ENCODE assay signal across 21 cellular contexts in the genomic region with DNA sequence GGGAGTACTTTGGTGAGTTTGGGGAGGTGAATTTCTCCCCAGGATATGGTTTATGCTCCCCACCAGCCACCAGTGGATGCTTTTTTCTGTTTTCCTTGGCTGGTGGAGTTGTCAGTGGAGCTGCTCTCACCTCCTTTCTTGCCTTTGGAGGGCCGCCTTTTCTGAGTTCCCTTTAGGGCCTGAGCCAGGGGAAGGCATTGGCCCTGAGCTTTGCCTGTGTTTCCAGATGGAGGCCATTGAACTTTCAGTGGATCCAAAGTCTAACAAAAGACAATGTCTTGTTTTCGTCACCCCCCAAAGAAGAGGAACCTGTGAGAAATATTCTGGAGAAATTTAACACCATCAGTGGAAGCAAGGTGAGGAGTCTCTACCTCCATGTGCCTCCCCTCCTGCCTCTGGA. TPM values are rescaled to one million over a fixed set of nuclear protein-coding genes. Genes with fewer than 3 reads are reported as not detected.
DNase-seq lines count a peak whose midpoint lies in the region; ATAC-seq, FAIRE-seq and TF ChIP-seq lines count a peak whose summit lies in the region.
"Had no signal": no experiment of that assay in that cellular context is flagged by ENCODE, and none has a peak within 500 bp of the region (broad histone marks: within the 10 kb centered on the region; RNA-seq: fewer than 3 reads in every experiment).

No MANE protein-coding gene starts in this region.

- no peak for TF ChIP-seq CTCF in HepG2 (CRISPR knock-in tag; IDR thresholded peaks at IDR 0.05)
- TF ChIP-seq CTCF in Peyer's patch (IDR thresholded peaks at IDR 0.05), result no peak

- no peak overlapping the region; the same call in 1 of the 2 replicates for H3K9ac ChIP-seq in GM23248
- H3K9ac ChIP-seq in SK-N-MC (ENCODE audit: insufficient read length), result peak overlapping the region; percentile 85
- peak overlapping the region; percentile 69 for H3K9ac ChIP-seq in HepG2 (ENCODE audit: insufficient read depth, low read depth, low read length)

- H3K27me3 ChIP-seq in GM23248 (replicated peaks; ENCODE audit: insufficient read depth) (no peaks in the 10 kb centered on the region), HepG2 (ENCODE audit: control insufficient read depth in 1 of 2, insufficient read depth in 2 of 2, low read length in 2 of 2) (no peaks in the 10 kb centered on the region; a peak in 1 of 5 replicates), Peyer's patch (no peaks in the 10 kb centered on the region)
- H3K27me3 ChIP-seq: adrenal gland had no signal

- H3K36me3 ChIP-seq in GM23248 (ENCODE audit: low read depth) (no peaks in the 10 kb centered on the region), SK-N-MC (ENCODE audit: insufficient read depth, low read length) (peaks cover 19% of the 10 kb centered on the region), HepG2 (replicated peaks in 1 of 2; ENCODE audit: control insufficient read depth in 1 of 2, insufficient read depth in 2 of 2, low read length in 2 of 2) (peaks cover 0 to 1% of the 10 kb centered on the region in 2 experiments; a peak in 1 of 5 replicates), Peyer's patch (no peaks in the 10 kb centered on the region)
- H3K36me3 ChIP-seq: adrenal gland had no signal

- in situ Hi-C loops in GM23248 (cut with MboI) (no loop called here), HepG2 (cut with HindIII; ENCODE audit: extremely low pct_ligation_motif_present, low pct_unique_long_range_greater_than_20kb) (loop anchor here (10.0 to 25.0 kb wide), 2 partner anchors 382 to 504 kb away; partner anchors contain the start of gene MCM3)

- H3K4me2 ChIP-seq in GM23248 (ENCODE audit: unreplicated experiment), result peak overlapping the region; percentile 99
- peak overlapping the region; percentile 95 for H3K4me2 ChIP-seq in HepG2 (ENCODE audit: low read depth, low read length)

- WGBS in GM23248 (ENCODE audit: low coverage in 1 of 2, low lambda C conversion rate in 2 of 2, missing lambda C conversion rate in 2 of 2), 2 experiments, result 94 to 98% methylated on average over 2 of the region's 2 CpGs
- 64% methylated on average over 2 of the region's 2 CpGs for WGBS in HepG2 (ENCODE audit: low lambda C conversion rate)

- H4K20me1 ChIP-seq in GM23248 (ENCODE audit: insufficient read depth) (no peaks in the 10 kb centered on the region), HepG2 (ENCODE audit: insufficient read depth, low read length) (no peaks in the 10 kb centered on the region)

- H2AFZ ChIP-seq in GM23248 (no peak overlapping the region), HepG2 (ENCODE audit: low read length) (no peak overlapping the region)

- no peaks in the 10 kb centered on the region for H3K9me3 ChIP-seq in GM23248 (ENCODE audit: low read depth)
- H3K9me3 ChIP-seq in SK-N-MC (ENCODE audit: low read depth, low read length), result no peaks in the 10 kb centered on the region
- H3K9me3 ChIP-seq in HepG2 (ENCODE audit: low read length), result no peaks in the 10 kb centered on the region
- no peaks in the 10 kb centered on the region for H3K9me3 ChIP-seq in Peyer's patch
- H3K9me3 ChIP-seq: adrenal gland had no signal

- no peak for TF ChIP-seq POLR2A in HepG2 (IDR thresholded peaks at IDR 0.05; ENCODE audit: insufficient read depth in 1 of 2, low read depth in 2 of 2, low read length in 2 of 2)
- no peak for TF ChIP-seq POLR2A in Peyer's patch (IDR thresholded peaks at IDR 0.05)

- peak overlapping the region; percentile 91 for H3K4me3 ChIP-seq in GM23248
- peak overlapping the region; percentile 96 for H3K4me3 ChIP-seq in SK-N-MC
- H3K4me3 ChIP-seq in HepG2 (replicated peaks in 1 of 3; ENCODE audit: insufficient read depth in 1 of 3, low read depth in 2 of 3, low read length in 3 of 3), result peak overlapping the region; percentile 6 to 89 (median 72); a peak in 3 of 6 replicates
- H3K4me3 ChIP-seq in Peyer's patch, result peak overlapping the region in 1 of 4 donors; percentile 63
- H3K4me3 ChIP-seq: adrenal gland had no signal

- no TSS peak for BruUV-seq in HepG2 (replicated peaks; lab: Mats Ljungman, UMichigan)

- no peak overlapping the region for H3K27ac ChIP-seq in GM23248
- no peak overlapping the region for H3K27ac ChIP-seq in SK-N-MC
- H3K27ac ChIP-seq in HepG2 (ENCODE audit: extremely low read length, insufficient read depth, low read length), result peak overlapping the region; percentile 25
- no peak overlapping the region for H3K27ac ChIP-seq in Peyer's patch
- H3K27ac ChIP-seq: adrenal gland, epithelial cell of prostate, WERI-Rb-1 had no signal

- FAIRE-seq in HepG2 (lab: Jason Lieb, UNC), result no peak
- FAIRE-seq: D721Med, RCC 7860, small intestine had no signal

- no peak for TF ChIP-seq RAD21 in HepG2 (CRISPR knock-in tag; IDR thresholded peaks at IDR 0.05)

- no peaks in the 10 kb centered on the region for H3K9me2 ChIP-seq in GM23248 (ENCODE audit: insufficient read depth)

- peaks cover 30% of the 10 kb centered on the region for H3K4me1 ChIP-seq in GM23248 (ENCODE audit: insufficient read depth)
- H3K4me1 ChIP-seq in HepG2 (ENCODE audit: insufficient read depth, low read length), result peaks cover 66% of the 10 kb centered on the region
- peaks cover 0 to 40% (median 8%) of the 10 kb centered on the region in 4 donors for H3K4me1 ChIP-seq in Peyer's patch

- H3F3A ChIP-seq in GM23248 (ENCODE audit: insufficient read depth), result peaks cover 38% of the 10 kb centered on the region

- POLR2A ChIA-PET in HepG2 (lab: Yijun Ruan, JAX), result no interaction called here

- H3K79me2 ChIP-seq in GM23248 (ENCODE audit: insufficient read depth), result peaks cover 23% of the 10 kb centered on the region
- peaks cover 29% of the 10 kb centered on the region for H3K79me2 ChIP-seq in HepG2 (ENCODE audit: insufficient read depth, low read length)

- CTCF ChIA-PET in HepG2 (lab: Yijun Ruan, JAX; ENCODE audit: low intra/inter-chr PET ratio, low total read pairs), result interaction anchor here (4.6 kb wide), 1 partner anchor 250 kb away, joined by 79 read pairs; no protein-coding TSS in a partner anchor

- TF ChIP-seq EP300 in HepG2 (IDR thresholded peaks at IDR 0.05; ENCODE audit: low read depth in 2 of 2, low read length in 2 of 2) (no peak), HepG2 (CRISPR knock-in tag; IDR thresholded peaks at IDR 0.05; ENCODE audit: borderline replicate concordance) (no peak)

- DNase-seq in GM23248 (no peak), SK-N-MC (ENCODE audit: low read depth, low spot score) (no peak), HepG2 (ENCODE audit: low spot score) (no peak), Peyer's patch (no peak), iPS-NIHi11 (ENCODE audit: low spot score) (no peak), medulla oblongata (ENCODE audit: extremely low spot score) (no peak), NCI-H2227 treated with DMSO at 0.1 percent for 48 hours (lab: John Stamatoyannopoulos, UW) (no peak)
- DNase-seq: activated CD4-positive, alpha-beta memory T cell treated with anti-CD3 and anti-CD28 coated beads for 36 hours; adrenal gland; left colon; midbrain; NCI-H1694 treated with DMSO at 0.1 percent for 48 hours; NCI-H774; nephron progenitor cell; small intestine; stimulated activated CD4-positive, alpha-beta T cell treated with anti-CD3 and anti-CD28 coated beads, Interleukin-4, amount 100 ng/mL, for 1 hour; trophoblast cell; WERI-Rb-1 had no signal

- intact Hi-C loops in HepG2 (cut with micrococcal nuclease; ENCODE audit: unreplicated experiment), result loop anchor here (10.0 kb wide), 1 partner anchor 152 kb away; no protein-coding TSS in a partner anchor

- no peak for ATAC-seq in HepG2
- ATAC-seq: left colon had no signal

TF ChIP-seq in HepG2, 621 proteins besides CTCF, POLR2A, EP300 and RAD21 (continues in another document):
- peak; percentile 71; the same call in 1 of the 2 replicates for TF ChIP-seq ZKSCAN5 (CRISPR knock-in tag; IDR thresholded peaks at IDR 0.05)

RNA-seq across cellular contexts. Expression of gene TMEM14A, which starts 4.4 kb away (rescaled TPM):
- 64.0 and 68.4 TPM in 2 replicates for total RNA-seq in GM23248 (2014; rRNA removed; shearing (Covaris generic))
- polyA plus RNA-seq in GM23248 (2016; fragmentation: Nextera tagmentation; extraction: Ambion mirVana), result 95.1 and 96.0 TPM in 2 replicates
- 73.7 and 78.0 TPM in 2 replicates for total RNA-seq in HepG2 (2016; rRNA removed; fragmentation: Illumina TruSeq; extraction: Trizol)
- total RNA-seq in HepG2 (2016; cell fraction: cytosol; rRNA removed; fragmentation: Illumina TruSeq; extraction: Trizol; ENCODE audit: low read depth), result 23.2 and 27.5 TPM in 2 replicates
- 70.9 and 77.3 TPM in 2 replicates for total RNA-seq in HepG2 (2016; cell fraction: insoluble cytoplasmic fraction; rRNA removed; fragmentation: Illumina TruSeq; extraction: Trizol)
- total RNA-seq in HepG2 (2016; cell fraction: membrane; rRNA removed; fragmentation: Illumina TruSeq; extraction: Trizol), result 39.5 and 43.5 TPM in 2 replicates
- 44.6 and 52.8 TPM in 2 replicates for total RNA-seq in HepG2 (2016; cell fraction: nucleus; rRNA removed; fragmentation: Illumina TruSeq; extraction: Trizol)
- 18.2 and 24.6 TPM in 2 replicates for polyA plus RNA-seq in HepG2 (2011; rRNA removed)
- 19.6 and 31.0 TPM in 2 replicates for polyA plus RNA-seq in HepG2 (2011; cell fraction: cytosol; rRNA removed)
- polyA plus RNA-seq in HepG2 (2011; cell fraction: nucleus; rRNA removed), result 7.1 and 9.9 TPM in 2 replicates
- 18.4 and 26.2 TPM in 2 replicates for polyA plus RNA-seq in HepG2 (2012)
- 23.3 and 32.1 TPM in 2 replicates for polyA plus RNA-seq in HepG2 (2016; cell fraction: cytosol; fragmentation: Illumina TruSeq; extraction: Trizol; ENCODE audit: low read depth)
- 85.0 and 85.6 TPM in 2 replicates for polyA plus RNA-seq in HepG2 (2016; cell fraction: insoluble cytoplasmic fraction; fragmentation: Illumina TruSeq; extraction: Trizol; ENCODE audit: low read depth)
- 39.5 and 42.3 TPM in 2 replicates for polyA plus RNA-seq in HepG2 (2016; cell fraction: membrane; fragmentation: Illumina TruSeq; extraction: Trizol; ENCODE audit: low read depth)
- 84.3 and 97.3 TPM in 2 replicates for polyA plus RNA-seq in HepG2 (2016; cell fraction: nucleus; fragmentation: Illumina TruSeq; extraction: Trizol; ENCODE audit: insufficient read depth, low read depth)
- 4.1 and 10.8 TPM in 2 replicates for polyA minus RNA-seq in HepG2 (2011; rRNA and poly(A)+ RNA removed; ENCODE audit: low replicate concordance)
- 4.7 and 5.7 TPM in 2 replicates for polyA minus RNA-seq in HepG2 (2011; cell fraction: cytosol; rRNA and poly(A)+ RNA removed)
- polyA minus RNA-seq in HepG2 (2011; cell fraction: nucleus; rRNA and poly(A)+ RNA removed), result 3.7 and 4.6 TPM in 2 replicates
- total RNA-seq in Peyer's patch, result 10 to 100 TPM; 12.4 to 56.0 (median 25.3) TPM
